Comparison of ENCODE assay signal across 21 cellular contexts in genomic region chr7:105289704-105290103, GRCh38.
DNase-seq lines count a peak whose midpoint lies in the region; ATAC-seq, FAIRE-seq and TF ChIP-seq lines count a peak whose summit lies in the region.
"Had no signal": no experiment of that assay in that cellular context is flagged by ENCODE, and none has a peak within 500 bp of the region (broad histone marks: within the 10 kb centered on the region; RNA-seq: fewer than 3 reads in every experiment).

No MANE protein-coding gene starts in this region.

- peak; percentile 56 for FAIRE-seq in GM18507 (lab: Jason Lieb, UNC)

- no peak overlapping the region for H3K4me2 ChIP-seq in mammary epithelial cell (ENCODE audit: insufficient read depth, low read depth, low read length)

- DNase-seq in activated CD8-positive, alpha-beta T cell treated with anti-CD3 and anti-CD28 coated beads for 36 hours, result no peak
- DNase-seq in activated CD8-positive, alpha-beta T cell treated with anti-CD3 and anti-CD28 coated beads, Interleukin-2, amount 10 ng/mL, durations not matched to agents 7 days and 5 days, result no peak
- no peak for DNase-seq in GM18507 (ENCODE audit: extremely low spot score, insufficient read length, low read depth)
- DNase-seq in stimulated activated effector memory CD8-positive, alpha-beta T cell treated with anti-CD3 and anti-CD28 coated beads, Interleukin-12 subunit alpha, Interleukin-12 subunit beta, amount 100 ng/mL, for 72 hours (ENCODE audit: low spot score in 2 of 2), result no peak
- DNase-seq in foreskin melanocyte, result no peak
- DNase-seq in mammary epithelial cell, result no peak
- DNase-seq: ACHN, C1 segment of cervical spinal cord, colonic mucosa, GOT3, head of caudate nucleus, IMR-90, midbrain, NCI-H1417, NCI-H526, RPMI8226, T-helper 9 cell had no signal

- H3K36me3 ChIP-seq in mammary epithelial cell (ENCODE audit: insufficient read depth, low read length), result no peaks in the 10 kb centered on the region
- H3K36me3 ChIP-seq: colonic mucosa, prostate gland had no signal

- CTCF ChIA-PET in activated CD8-positive, alpha-beta T cell treated with anti-CD3 and anti-CD28 coated beads for 36 hours (lab: Charles Lee), result interaction anchor here (1.0 kb wide), 1 partner anchor 26 kb away, joined by 3 read pairs; no protein-coding TSS in a partner anchor
- CTCF ChIA-PET in activated CD8-positive, alpha-beta T cell treated with anti-CD3 and anti-CD28 coated beads, Interleukin-2, amount 10 ng/mL, durations not matched to agents 7 days and 5 days (lab: Charles Lee), result no interaction called here
- CTCF ChIA-PET in mammary epithelial cell (lab: Charles Lee; ENCODE audit: low non-redundant PET), result no interaction called here

- H3K4me1 Mint-ChIP-seq in activated CD8-positive, alpha-beta T cell treated with anti-CD3 and anti-CD28 coated beads for 36 hours (ENCODE audit: low read depth), result peaks cover 20% of the 10 kb centered on the region
- peaks cover 10% of the 10 kb centered on the region for H3K4me1 Mint-ChIP-seq in activated CD8-positive, alpha-beta T cell treated with anti-CD3 and anti-CD28 coated beads, Interleukin-2, amount 10 ng/mL, durations not matched to agents 7 days and 5 days (ENCODE audit: low read depth)
- H3K4me1 Mint-ChIP-seq in activated naive CD8-positive, alpha-beta T cell (ENCODE audit: low read depth), result peaks cover 24% of the 10 kb centered on the region
- H3K4me1 Mint-ChIP-seq in stimulated activated effector memory CD8-positive, alpha-beta T cell treated with anti-CD3 and anti-CD28 coated beads, Interleukin-12 subunit alpha, Interleukin-12 subunit beta, amount 100 ng/mL, for 72 hours, result peaks cover 23% of the 10 kb centered on the region

- H3K36me3 Mint-ChIP-seq in activated CD8-positive, alpha-beta T cell treated with anti-CD3 and anti-CD28 coated beads for 36 hours (ENCODE audit: low read depth), result no peaks in the 10 kb centered on the region
- H3K36me3 Mint-ChIP-seq in activated CD8-positive, alpha-beta T cell treated with anti-CD3 and anti-CD28 coated beads, Interleukin-2, amount 10 ng/mL, durations not matched to agents 7 days and 5 days (ENCODE audit: low read depth), result peaks cover 2% of the 10 kb centered on the region
- H3K36me3 Mint-ChIP-seq in activated naive CD8-positive, alpha-beta T cell, result peaks cover 6% of the 10 kb centered on the region
- H3K36me3 Mint-ChIP-seq in stimulated activated effector memory CD8-positive, alpha-beta T cell treated with anti-CD3 and anti-CD28 coated beads, Interleukin-12 subunit alpha, Interleukin-12 subunit beta, amount 100 ng/mL, for 72 hours, result no peaks in the 10 kb centered on the region

- in situ Hi-C loops in mammary epithelial cell (cut with MboI; ENCODE audit: low sequenced_read_pairs in 2 of 2), result no loop called here

- WGBS in mammary epithelial cell (ENCODE audit: low coverage, missing lambda C conversion rate), result 96% methylated on average over 3 of the region's 3 CpGs

- H3K27ac Mint-ChIP-seq in activated CD8-positive, alpha-beta T cell treated with anti-CD3 and anti-CD28 coated beads for 36 hours, result peak overlapping the region; percentile 77
- H3K27ac Mint-ChIP-seq in activated CD8-positive, alpha-beta T cell treated with anti-CD3 and anti-CD28 coated beads, Interleukin-2, amount 10 ng/mL, durations not matched to agents 7 days and 5 days, result no peak overlapping the region
- H3K27ac Mint-ChIP-seq in activated naive CD8-positive, alpha-beta T cell, result peak overlapping the region; percentile 42
- H3K27ac Mint-ChIP-seq in stimulated activated effector memory CD8-positive, alpha-beta T cell treated with anti-CD3 and anti-CD28 coated beads, Interleukin-12 subunit alpha, Interleukin-12 subunit beta, amount 100 ng/mL, for 72 hours, result peak overlapping the region; percentile 35

- BruUV-seq in mammary epithelial cell (replicated peaks; lab: Mats Ljungman, UMichigan), result no TSS peak

- dilution Hi-C loops in mammary epithelial cell (cut with HindIII; ENCODE audit: low sequenced_read_pairs), result no loop called here

- H3K4me3 Mint-ChIP-seq in activated CD8-positive, alpha-beta T cell treated with anti-CD3 and anti-CD28 coated beads for 36 hours, result no peak overlapping the region
- H3K4me3 Mint-ChIP-seq in activated CD8-positive, alpha-beta T cell treated with anti-CD3 and anti-CD28 coated beads, Interleukin-2, amount 10 ng/mL, durations not matched to agents 7 days and 5 days, result no peak overlapping the region
- H3K4me3 Mint-ChIP-seq in activated naive CD8-positive, alpha-beta T cell, result no peak overlapping the region
- H3K4me3 Mint-ChIP-seq in stimulated activated effector memory CD8-positive, alpha-beta T cell treated with anti-CD3 and anti-CD28 coated beads, Interleukin-12 subunit alpha, Interleukin-12 subunit beta, amount 100 ng/mL, for 72 hours, result peak overlapping the region; percentile 4

- H2AFZ ChIP-seq in mammary epithelial cell (ENCODE audit: low read depth, low read length), result no peak overlapping the region

- ATAC-seq in activated CD8-positive, alpha-beta T cell treated with anti-CD3 and anti-CD28 coated beads for 36 hours, result peak; percentile 91
- no peak for ATAC-seq in activated CD8-positive, alpha-beta T cell treated with anti-CD3 and anti-CD28 coated beads, Interleukin-2, amount 10 ng/mL, durations not matched to agents 7 days and 5 days
- ATAC-seq in stimulated activated effector memory CD8-positive, alpha-beta T cell treated with anti-CD3 and anti-CD28 coated beads, Interleukin-12 subunit alpha, Interleukin-12 subunit beta, amount 100 ng/mL, for 72 hours, result peak; percentile 98
- no peak for ATAC-seq in GM18505 (IDR thresholded peaks at IDR 0.05; ENCODE audit: unreplicated experiment)
- ATAC-seq: SK-N-SH treated with all-trans-retinoic acid at 6 μM for 48 hours had no signal

- no peak overlapping the region for H3K9ac ChIP-seq in mammary epithelial cell (ENCODE audit: insufficient read depth, low read length)

- no peak overlapping the region for H3K4me3 ChIP-seq in mammary epithelial cell (replicated peaks in 1 of 3; ENCODE audit: insufficient read depth in 1 of 3, low read depth in 2 of 3, low read length in 3 of 3)
- H3K4me3 ChIP-seq: colonic mucosa, prostate gland had no signal

- H3K4me1 ChIP-seq in mammary epithelial cell (ENCODE audit: insufficient read depth, low read length), result no peaks in the 10 kb centered on the region
- H3K4me1 ChIP-seq: colonic mucosa, prostate gland had no signal

- H4K20me1 ChIP-seq in mammary epithelial cell (ENCODE audit: insufficient read depth, low read length), result no peaks in the 10 kb centered on the region

- peaks cover 55% of the 10 kb centered on the region for H3K79me2 ChIP-seq in mammary epithelial cell (ENCODE audit: insufficient read depth, low read length)

- intact Hi-C loops in activated CD8-positive, alpha-beta T cell treated with anti-CD3 and anti-CD28 coated beads for 36 hours (cut with micrococcal nuclease), result no loop called here
- intact Hi-C loops in mammary epithelial cell (cut with micrococcal nuclease), result no loop called here

- H3K9me3 ChIP-seq in mammary epithelial cell (replicated peaks; ENCODE audit: insufficient read depth, low read length), result no peaks in the 10 kb centered on the region
- H3K9me3 ChIP-seq: colonic mucosa, prostate gland had no signal

- no peaks in the 10 kb centered on the region for H3K27me3 Mint-ChIP-seq in activated CD8-positive, alpha-beta T cell treated with anti-CD3 and anti-CD28 coated beads for 36 hours
- H3K27me3 Mint-ChIP-seq in activated CD8-positive, alpha-beta T cell treated with anti-CD3 and anti-CD28 coated beads, Interleukin-2, amount 10 ng/mL, durations not matched to agents 7 days and 5 days (ENCODE audit: low read depth), result no peaks in the 10 kb centered on the region
- H3K27me3 Mint-ChIP-seq in activated naive CD8-positive, alpha-beta T cell, result no peaks in the 10 kb centered on the region

- H3K27ac ChIP-seq in mammary epithelial cell (ENCODE audit: insufficient read depth, low read depth, low read length), result no peak overlapping the region
- H3K27ac ChIP-seq: colonic mucosa, prostate gland had no signal

- POLR2A ChIA-PET in activated CD8-positive, alpha-beta T cell treated with anti-CD3 and anti-CD28 coated beads for 36 hours (lab: Charles Lee), result interaction anchor here (0.7 to 1.5 kb wide), 5 partner anchors 8 to 63 kb away, joined by 3 to 4 read pairs (median 3); no protein-coding TSS in a partner anchor
- POLR2A ChIA-PET in activated CD8-positive, alpha-beta T cell treated with anti-CD3 and anti-CD28 coated beads, Interleukin-2, amount 10 ng/mL, durations not matched to agents 7 days and 5 days (lab: Charles Lee), result interaction anchor here (0.6 kb wide), 1 partner anchor 276 kb away, joined by 3 read pairs; the partner anchor contains the start of gene KMT2E

- TF ChIP-seq POLR2A in GM18505 (IDR thresholded peaks at IDR 0.05; ENCODE audit: borderline replicate concordance, extremely low read depth, insufficient read depth, insufficient read length), result no peak

- H3K9me3 Mint-ChIP-seq in activated CD8-positive, alpha-beta T cell treated with anti-CD3 and anti-CD28 coated beads for 36 hours, result no peaks in the 10 kb centered on the region
- no peaks in the 10 kb centered on the region for H3K9me3 Mint-ChIP-seq in activated CD8-positive, alpha-beta T cell treated with anti-CD3 and anti-CD28 coated beads, Interleukin-2, amount 10 ng/mL, durations not matched to agents 7 days and 5 days (ENCODE audit: insufficient read depth)
- H3K9me3 Mint-ChIP-seq in activated naive CD8-positive, alpha-beta T cell (ENCODE audit: low read depth), result no peaks in the 10 kb centered on the region
- H3K9me3 Mint-ChIP-seq in stimulated activated effector memory CD8-positive, alpha-beta T cell treated with anti-CD3 and anti-CD28 coated beads, Interleukin-12 subunit alpha, Interleukin-12 subunit beta, amount 100 ng/mL, for 72 hours, result no peaks in the 10 kb centered on the region

- H3K27me3 ChIP-seq in mammary epithelial cell (ENCODE audit: insufficient read depth, low read length), result no peaks in the 10 kb centered on the region
- H3K27me3 ChIP-seq: colonic mucosa had no signal

- TF ChIP-seq CTCF in activated CD8-positive, alpha-beta T cell treated with anti-CD3 and anti-CD28 coated beads for 36 hours (IDR thresholded peaks at IDR 0.05), result no peak
- no peak for TF ChIP-seq CTCF in mammary epithelial cell (conservative IDR thresholded peaks at IDR 0.05 in 1 of 2, IDR thresholded peaks at IDR 0.05 in 1 of 2; ENCODE audit: extremely low read depth in 1 of 2, insufficient read depth in 1 of 2, low read depth in 1 of 2, low read length in 2 of 2)

Comparison
In these comparisons a context has a peak if more than half of its experiments do, and no peak if none do; other contexts are left out.
1. ATAC-seq: peak in activated CD8-positive, alpha-beta T cell treated with anti-CD3 and anti-CD28 coated beads for 36 hours (single experiment) and stimulated activated effector memory CD8-positive, alpha-beta T cell treated with anti-CD3 and anti-CD28 coated beads, Interleukin-12 subunit alpha, Interleukin-12 subunit beta, amount 100 ng/mL, for 72 hours (single experiment); none in activated CD8-positive, alpha-beta T cell treated with anti-CD3 and anti-CD28 coated beads, Interleukin-2, amount 10 ng/mL, durations not matched to agents 7 days and 5 days (single experiment) and GM18505 (single experiment).